In the genomic region with DNA sequence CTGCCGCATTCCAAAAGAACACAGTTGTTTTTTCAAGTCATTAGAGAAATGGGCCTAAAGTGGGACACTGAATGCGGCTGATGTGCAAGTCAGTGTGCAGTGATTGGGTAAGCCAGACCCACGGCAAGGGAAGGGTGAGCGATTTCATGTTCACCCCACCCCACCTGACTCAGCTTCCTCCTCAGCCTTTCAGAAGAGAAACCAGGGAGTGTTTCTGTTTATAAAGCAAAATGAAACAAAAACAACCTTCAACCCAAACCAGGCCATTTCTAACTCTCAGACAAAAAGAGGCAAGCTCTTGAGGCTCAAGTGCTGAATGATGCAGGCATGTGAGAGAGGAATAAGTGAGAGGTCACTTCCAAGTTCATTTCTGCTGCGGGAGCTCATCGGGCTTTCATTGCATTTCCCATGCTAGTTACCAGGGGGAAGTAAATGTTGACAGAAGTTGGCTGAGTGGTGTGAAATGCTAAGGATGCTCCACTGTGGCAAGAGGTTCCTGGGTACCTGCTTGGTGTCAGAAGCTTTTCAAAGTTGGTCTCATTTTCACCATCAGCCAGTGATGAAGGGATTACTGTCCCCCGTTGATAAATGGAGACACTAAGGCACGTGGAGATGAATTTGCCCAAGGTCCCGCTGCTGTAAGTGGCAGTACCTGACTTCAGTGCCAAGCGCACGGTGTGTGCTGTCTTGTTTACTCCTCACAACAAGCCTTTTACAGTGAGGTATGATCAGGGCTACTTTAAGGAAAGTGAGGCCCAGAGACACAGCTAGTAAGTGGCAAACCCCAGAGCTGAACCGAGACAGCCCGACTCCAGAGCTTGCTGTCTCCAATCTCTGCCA, we compare ENCODE assay signal across 8 cellular contexts. TPM values are rescaled to one million over a fixed set of nuclear protein-coding genes. Genes with fewer than 3 reads are reported as not detected.
DNase-seq lines count a peak whose midpoint lies in the region; ATAC-seq and TF ChIP-seq lines count a peak whose summit lies in the region.

No MANE protein-coding gene starts in this region.

- CTCF ChIA-PET in activated B cell treated with CpG ODN at 0.5 μM for 24 hours (lab: Charles Lee), result interaction anchor here (1.3 to 4.1 kb wide), 5 partner anchors 8 to 234 kb away, joined by 5 to 20 read pairs (median 12); no protein-coding TSS in a partner anchor

- TF ChIP-seq CTCF in activated B cell treated with CpG ODN at 0.5 μM for 24 hours (IDR thresholded peaks at IDR 0.05) (no peak), thyroid gland (IDR thresholded peaks at IDR 0.05) (no peak)

- intact Hi-C loops in activated B cell treated with CpG ODN at 0.5 μM for 24 hours (cut with micrococcal nuclease), result loop anchor here (1.0 kb wide), 1 partner anchor 11 kb away; no protein-coding TSS in a partner anchor
- intact Hi-C loops in Right ventricle myocardium inferior (cut with DNase I), result no loop called here
- intact Hi-C loops in thyroid gland (cut with DNase I), result no loop called here

- no peaks in the 10 kb centered on the region for H3K9me2 ChIP-seq in Karpas-422 (replicated peaks; ENCODE audit: insufficient read depth, low read length)

- no peak overlapping the region for H3K9ac ChIP-seq in Karpas-422 (ENCODE audit: low read length)

- peaks cover 18% of the 10 kb centered on the region for H3K4me1 ChIP-seq in CD4-positive, CD25-positive, alpha-beta regulatory T cell (ENCODE audit: control insufficient read depth, insufficient read depth, low read length, poor library complexity, severe bottlenecking)
- H3K4me1 ChIP-seq in thyroid gland, result peaks cover 30 to 40% of the 10 kb centered on the region in 2 donors
- peaks cover 24% of the 10 kb centered on the region for H3K4me1 ChIP-seq in Karpas-422 (ENCODE audit: low read length)

- H3K79me2 ChIP-seq in Karpas-422 (ENCODE audit: low read length), result no peaks in the 10 kb centered on the region

- H3K36me3 ChIP-seq in CD4-positive, CD25-positive, alpha-beta regulatory T cell (ENCODE audit: control insufficient read depth, insufficient read depth, low read length), result no peaks in the 10 kb centered on the region
- H3K36me3 ChIP-seq in thyroid gland, result no peaks in the 10 kb centered on the region
- no peaks in the 10 kb centered on the region for H3K36me3 ChIP-seq in Karpas-422 (ENCODE audit: insufficient read depth, low read length)

- POLR2A ChIA-PET in activated B cell treated with CpG ODN at 0.5 μM for 24 hours (lab: Charles Lee), result interaction anchor here (0.8 kb wide), 1 partner anchor 156 kb away, joined by 3 read pairs; no protein-coding TSS in a partner anchor

- H3K4me2 ChIP-seq in Karpas-422 (ENCODE audit: low read depth, low read length, poor library complexity, severe bottlenecking), result no peak overlapping the region

- 38 to 60% methylated on average over 13 of the region's 13 CpGs for WGBS in thyroid gland, 2 donors

- TF ChIP-seq POLR2A in thyroid gland (IDR thresholded peaks at IDR 0.05), result no peak

- H3K27ac ChIP-seq in CD4-positive, CD25-positive, alpha-beta regulatory T cell (ENCODE audit: insufficient read depth, low read length, poor library complexity, severe bottlenecking), result peak overlapping the region; percentile 42
- H3K27ac ChIP-seq in thyroid gland (peak overlapping the region; percentile 46 to 78 (median 63)), Karpas-422 (ENCODE audit: low read length) (no peak overlapping the region)

- peak overlapping the region in 3 of 4 donors; percentile 34 to 64 (median 59) for H3K4me3 Mint-ChIP-seq in CD4-positive, CD25-positive, alpha-beta regulatory T cell
- peak overlapping the region; percentile 65 for H3K4me3 Mint-ChIP-seq in activated B cell treated with CpG ODN at 0.5 μM for 24 hours

- peaks cover 8% of the 10 kb centered on the region for H3K36me3 Mint-ChIP-seq in CD4-positive, CD25-positive, alpha-beta regulatory T cell
- H3K36me3 Mint-ChIP-seq in activated B cell treated with CpG ODN at 0.5 μM for 24 hours (ENCODE audit: low read depth), result peaks cover 11% of the 10 kb centered on the region

- no peaks in the 10 kb centered on the region for H3K27me3 ChIP-seq in CD4-positive, CD25-positive, alpha-beta regulatory T cell (ENCODE audit: control insufficient read depth, insufficient read depth, low read length)
- H3K27me3 ChIP-seq in thyroid gland, result no peaks in the 10 kb centered on the region
- H3K27me3 ChIP-seq in Karpas-422 (ENCODE audit: low read length), result no peaks in the 10 kb centered on the region

- ATAC-seq in CD4-positive, CD25-positive, alpha-beta regulatory T cell (ENCODE audit: low read depth in 2 of 2), result peak; percentile 74 to 89
- ATAC-seq in GM21737 (IDR thresholded peaks at IDR 0.05; ENCODE audit: unreplicated experiment) (peak; percentile 49), activated B cell treated with CpG ODN at 0.5 μM for 24 hours (ENCODE audit: low read depth) (peak; percentile 79), Right ventricle myocardium inferior (peak; percentile 23)

- H3K27me3 Mint-ChIP-seq in CD4-positive, CD25-positive, alpha-beta regulatory T cell, result no peaks in the 10 kb centered on the region
- H3K27me3 Mint-ChIP-seq in activated B cell treated with CpG ODN at 0.5 μM for 24 hours, result no peaks in the 10 kb centered on the region

- no peaks in the 10 kb centered on the region for H3K9me3 Mint-ChIP-seq in CD4-positive, CD25-positive, alpha-beta regulatory T cell
- H3K9me3 Mint-ChIP-seq in activated B cell treated with CpG ODN at 0.5 μM for 24 hours, result no peaks in the 10 kb centered on the region

- peaks cover 11 to 34% (median 17%) of the 10 kb centered on the region in 4 donors for H3K4me1 Mint-ChIP-seq in CD4-positive, CD25-positive, alpha-beta regulatory T cell
- peaks cover 28% of the 10 kb centered on the region for H3K4me1 Mint-ChIP-seq in activated B cell treated with CpG ODN at 0.5 μM for 24 hours

- peak in 2 of 3 donors; percentile 18 to 89 for DNase-seq in CD4-positive, CD25-positive, alpha-beta regulatory T cell
- DNase-seq in activated B cell treated with CpG ODN at 0.5 μM for 24 hours, result no peak
- no peak for DNase-seq in Right ventricle myocardium inferior (ENCODE audit: missing footprints)
- DNase-seq in thyroid gland, result peak; percentile 74 to 81
- DNase-seq in RKO (ENCODE audit: low spot score), result no peak
- no peak for DNase-seq in Karpas-422
- DNase-seq in COR-L47 (lab: John Stamatoyannopoulos, UW), result no peak

- no peaks in the 10 kb centered on the region for H3K9me3 ChIP-seq in CD4-positive, CD25-positive, alpha-beta regulatory T cell (ENCODE audit: control insufficient read depth in 2 of 2, low read length in 2 of 2)
- H3K9me3 ChIP-seq in thyroid gland, result no peaks in the 10 kb centered on the region
- H3K9me3 ChIP-seq in Karpas-422 (ENCODE audit: low read length), result no peaks in the 10 kb centered on the region

- no peak overlapping the region for H2AFZ ChIP-seq in Karpas-422 (ENCODE audit: low read length)

- H4K20me1 ChIP-seq in Karpas-422 (ENCODE audit: insufficient read depth, low read depth, low read length), result peaks cover 21% of the 10 kb centered on the region; the same call in 1 of the 2 replicates

- H3K27ac Mint-ChIP-seq in CD4-positive, CD25-positive, alpha-beta regulatory T cell, result peak overlapping the region; percentile 67 to 92 (median 85)
- peak overlapping the region; percentile 81 for H3K27ac Mint-ChIP-seq in activated B cell treated with CpG ODN at 0.5 μM for 24 hours

- H3K4me3 ChIP-seq in CD4-positive, CD25-positive, alpha-beta regulatory T cell (ENCODE audit: low read depth, low read length), result peak overlapping the region; percentile 65
- H3K4me3 ChIP-seq in thyroid gland (replicated peaks in 1 of 3) (no peak overlapping the region), Karpas-422 (ENCODE audit: low read length) (no peak overlapping the region)

RNA-seq across cellular contexts. Expression of a gene that starts 29.1 kb away (rescaled TPM):
- total RNA-seq in CD4-positive, CD25-positive, alpha-beta regulatory T cell, result 3.4 TPM
- polyA plus RNA-seq in CD4-positive, CD25-positive, alpha-beta regulatory T cell, result 1 to 10 TPM; 1.1 to 5.3 (median 2.7) TPM
- 5.5 and 7.4 TPM in 2 replicates for total RNA-seq in activated B cell treated with CpG ODN at 0.5 μM for 24 hours
- 6.8 TPM for total RNA-seq in Right ventricle myocardium inferior
- total RNA-seq in thyroid gland, result 1 to 10 TPM; 5.2 to 8.9 (median 7.0) TPM
- total RNA-seq in Karpas-422 (2014; rRNA removed; shearing (Covaris generic); ENCODE audit: low replicate concordance), result 3.5 and 9.2 TPM in 2 replicates

RNA-seq across cellular contexts. Expression of a gene that starts 31.1 kb away (rescaled TPM):
- total RNA-seq in CD4-positive, CD25-positive, alpha-beta regulatory T cell, result 57.0 TPM
- 10 to 100 TPM; 62.1 to 70.2 (median 65.2) TPM for polyA plus RNA-seq in CD4-positive, CD25-positive, alpha-beta regulatory T cell
- total RNA-seq in activated B cell treated with CpG ODN at 0.5 μM for 24 hours (21.0 and 23.2 TPM in 2 replicates), Right ventricle myocardium inferior (30.9 TPM), thyroid gland (100 to 1,000 TPM in 3 of 4 donors, 10 to 100 TPM in 1; 71.2 to 145 (median 121) TPM)
- total RNA-seq in Karpas-422 (2014; rRNA removed; shearing (Covaris generic); ENCODE audit: low replicate concordance), result 22.7 and 40.8 TPM in 2 replicates

Comparison
In these comparisons a context has a peak if more than half of its experiments do, and no peak if none do; other contexts are left out.
1. ATAC-seq: peak in every context shown above with its lines; median percentile 82 in CD4-positive, CD25-positive, alpha-beta regulatory T cell; 79 in activated B cell treated with CpG ODN at 0.5 μM for 24 hours; 49 in GM21737; 23 in Right ventricle myocardium inferior.
2. DNase-seq: peak in CD4-positive, CD25-positive, alpha-beta regulatory T cell (2 of 3) and thyroid gland (2 of 2); none in activated B cell treated with CpG ODN at 0.5 μM for 24 hours (single experiment), Right ventricle myocardium inferior (single experiment), RKO (single experiment), Karpas-422 (single experiment) and COR-L47 (single experiment).